Comparison of ENCODE assay signal across 9 cellular contexts in genomic region chr2:136305517-136306192, GRCh38.
A peak's percentile ranks its signal among the peaks of the same experiment; 100 is the strongest.
DNase-seq lines count a peak whose midpoint lies in the region; ATAC-seq and TF ChIP-seq lines count a peak whose summit lies in the region.
"Had no signal": no experiment of that assay in that cellular context is flagged by ENCODE, and none has a peak within 500 bp of the region (broad histone marks: within the 10 kb centered on the region; RNA-seq: fewer than 3 reads in every experiment).

No MANE protein-coding gene starts in this region.

- H3K4me1 ChIP-seq in heart right ventricle = no peaks in the 10 kb centered on the region

- H3K4me3 ChIP-seq in heart right ventricle = no peak overlapping the region

- no peak overlapping the region for H3K27ac ChIP-seq in heart right ventricle
- H3K27ac ChIP-seq: neutrophil had no signal

- peak; percentile 78 to 90 for DNase-seq in NCI-H524 (lab: John Stamatoyannopoulos, UW)
- peak; percentile 24 for DNase-seq in activated gamma-delta T cell treated with anti-CD3 and anti-CD28 coated beads, Interleukin-2, amount 50 U/mL, for 16 hours (ENCODE audit: low read depth)
- DNase-seq in stimulated activated CD8-positive, alpha-beta memory T cell treated with anti-CD3 and anti-CD28 coated beads, Interleukin-2, amount 100 ng/mL, for 1 hour (ENCODE audit: low read depth in 2 of 2) = peak; percentile 15 to 19
- no peak for DNase-seq in NCI-H510A (lab: John Stamatoyannopoulos, UW)
- DNase-seq in cardiac septum (ENCODE audit: low spot score) = no peak
- no peak for DNase-seq in heart right ventricle

- H3K27me3 ChIP-seq in heart right ventricle = peaks cover 0 to 12% (median 5%) of the 10 kb centered on the region in 7 donors
- H3K27me3 ChIP-seq: neutrophil had no signal

- TF ChIP-seq CTCF in heart right ventricle (IDR thresholded peaks at IDR 0.05) = no peak

- intact Hi-C loops in cardiac septum (cut with DNase I) = no loop called here
- intact Hi-C loops in heart right ventricle (cut with DNase I) = no loop called here

- 79 to 84% methylated on average over 7 of the region's 7 CpGs for WGBS in heart right ventricle, 2 donors

- H3K36me3 ChIP-seq in heart right ventricle = no peaks in the 10 kb centered on the region
- H3K36me3 ChIP-seq: neutrophil had no signal

- ATAC-seq in GM18498 (IDR thresholded peaks at IDR 0.05; ENCODE audit: unreplicated experiment) (peak; percentile 98), HG02610 (IDR thresholded peaks at IDR 0.05; ENCODE audit: unreplicated experiment) (peak; percentile 98), heart right ventricle (no peak)

- no peaks in the 10 kb centered on the region for H3K9me3 ChIP-seq in heart right ventricle
- H3K9me3 ChIP-seq: neutrophil had no signal

Comparison
In these comparisons a context has a peak if more than half of its experiments do, and no peak if none do; other contexts are left out.
1. ATAC-seq: peak in GM18498 (single experiment) and HG02610 (single experiment); none in heart right ventricle (0 of 8).
2. DNase-seq: peak in NCI-H524 (2 of 2), activated gamma-delta T cell treated with anti-CD3 and anti-CD28 coated beads, Interleukin-2, amount 50 U/mL, for 16 hours (single experiment) and stimulated activated CD8-positive, alpha-beta memory T cell treated with anti-CD3 and anti-CD28 coated beads, Interleukin-2, amount 100 ng/mL, for 1 hour (2 of 2); none in NCI-H510A (single experiment), cardiac septum (single experiment) and heart right ventricle (0 of 2).